Comparison of ENCODE assay signal across 8 cellular contexts in genomic region chr7:104979167-104979841, GRCh38. TPM values are rescaled to one million over a fixed set of nuclear protein-coding genes. Genes with fewer than 3 reads are reported as not detected.
A peak's percentile ranks its signal among the peaks of the same experiment; 100 is the strongest.
DNase-seq lines count a peak whose midpoint lies in the region; ATAC-seq and TF ChIP-seq lines count a peak whose summit lies in the region.

No MANE protein-coding gene starts in this region.

- DNase-seq in AG08395 (ENCODE audit: low spot score) (peak; percentile 55), NB4 (ENCODE audit: low read depth) (peak; percentile 46), NCI-H2196 treated with DMSO at 0.1 percent for 48 hours (lab: John Stamatoyannopoulos, UW; ENCODE audit: unreplicated experiment) (no peak), superior temporal gyrus (ENCODE audit: extremely low spot score) (no peak)
- no peak for DNase-seq in activated T-cell treated with anti-CD3 and anti-CD28 coated beads, Interleukin-2, amount 50 U/mL, for 48 hours

- no peak for TF ChIP-seq CTCF in NB4 (IDR thresholded peaks at IDR 0.05; ENCODE audit: low read depth, low read length)

- no peak for ATAC-seq in GM21825 (IDR thresholded peaks at IDR 0.05; ENCODE audit: unreplicated experiment)

- no peak for TF ChIP-seq POLR2A in NB4 (IDR thresholded peaks at IDR 0.05; ENCODE audit: extremely low read depth, insufficient read length)

- peaks cover 39% of the 10 kb centered on the region for H3K4me1 ChIP-seq in mesodermal cell (ENCODE audit: control insufficient read depth, insufficient read depth, low read length, poor library complexity, severe bottlenecking)

- H3K4me3 ChIP-seq in NB4 (ENCODE audit: low read depth, low read length) (no peak overlapping the region), mesodermal cell (ENCODE audit: extremely low read depth, insufficient read depth, low read length, poor library complexity, severe bottlenecking) (no peak overlapping the region)

- peaks cover 15% of the 10 kb centered on the region for H3K36me3 ChIP-seq in mesodermal cell (ENCODE audit: control insufficient read depth, insufficient read depth, low read length)

- H3K27ac ChIP-seq in cingulate gyrus (ENCODE audit: low read depth, low read length) (peak overlapping the region; percentile 88), mesodermal cell (ENCODE audit: low read depth, low read length, severe bottlenecking) (peak overlapping the region; percentile 82)

- WGBS in mesodermal cell (ENCODE audit: insufficient coverage in 2 of 2), 2 experiments, result 24% methylated on average over 4 of the region's 4 CpGs

- H3K9me3 ChIP-seq in mesodermal cell (ENCODE audit: control insufficient read depth, low read length), result no peaks in the 10 kb centered on the region

RNA-seq across cellular contexts. Expression of gene KMT2E, which starts 34.7 kb away (rescaled TPM):
- 44.2 TPM for polyA plus RNA-seq in mesodermal cell (2013, experiment 1 of 2)
- 43.7 TPM for polyA plus RNA-seq in mesodermal cell (2013, experiment 2 of 2)

Comparison
In these comparisons a context has a peak if more than half of its experiments do, and no peak if none do; other contexts are left out.
1. DNase-seq: peak in AG08395 (single experiment) and NB4 (single experiment); none in NCI-H2196 treated with DMSO at 0.1 percent for 48 hours (single experiment), superior temporal gyrus (single experiment) and activated T-cell treated with anti-CD3 and anti-CD28 coated beads, Interleukin-2, amount 50 U/mL, for 48 hours (0 of 2).